Comparison of ENCODE assay signal across 1 cellular context in the genomic region with DNA sequence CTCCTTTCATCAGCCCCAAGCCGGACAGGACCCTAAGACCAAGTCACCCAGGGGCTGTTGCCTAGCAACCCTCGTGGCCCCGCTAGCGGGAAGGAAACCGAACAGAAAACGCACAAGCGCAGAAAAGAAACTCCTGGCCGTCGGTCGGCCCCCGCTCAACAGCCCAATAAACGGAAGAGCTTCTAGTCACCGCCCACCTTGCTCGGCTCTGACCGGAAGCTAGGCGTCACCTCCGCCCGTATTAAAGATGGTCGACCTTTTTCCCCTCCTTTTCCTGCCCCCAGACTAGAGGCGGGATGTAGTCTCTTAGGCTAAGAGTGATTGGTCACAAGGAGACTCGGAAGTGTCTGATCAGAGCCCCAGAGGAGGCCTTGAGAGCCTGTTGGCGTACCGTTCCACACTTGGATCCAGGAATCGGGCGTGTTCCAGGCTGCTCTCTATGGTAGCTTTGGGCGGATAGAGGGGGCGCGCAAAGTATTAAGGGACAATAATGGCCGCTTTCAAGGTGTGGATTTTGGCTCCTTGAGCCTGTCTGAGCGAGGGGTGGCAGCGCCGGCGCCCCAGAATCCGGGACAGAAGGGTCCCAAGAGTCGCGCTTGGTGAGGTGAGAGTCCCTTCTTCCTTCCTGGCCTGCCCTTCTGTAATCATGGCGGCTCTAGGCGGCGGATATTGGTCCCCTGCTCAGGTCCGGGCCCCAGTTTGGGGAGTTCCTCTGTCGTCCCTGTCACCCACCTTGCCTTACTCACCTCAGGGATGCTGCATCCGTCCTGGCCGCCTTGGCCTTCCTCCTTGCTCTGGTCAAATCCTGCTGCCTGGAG.
TF ChIP-seq lines count a peak whose summit lies in the region.

A gene (plus strand): TSS at position 400 of the 818 bp plus-strand sequence. CDS start 2,311 bp downstream, outside the sequence.
A gene (minus strand): TSS at position 173 of the 818 bp plus-strand sequence. CDS start 2,871 bp downstream, outside the sequence.

TF ChIP-seq in K562, 482 proteins besides CTCF, POLR2A, EP300 and RAD21 (continued from another document and continues in another):
- TF ChIP-seq, protein P1, sequence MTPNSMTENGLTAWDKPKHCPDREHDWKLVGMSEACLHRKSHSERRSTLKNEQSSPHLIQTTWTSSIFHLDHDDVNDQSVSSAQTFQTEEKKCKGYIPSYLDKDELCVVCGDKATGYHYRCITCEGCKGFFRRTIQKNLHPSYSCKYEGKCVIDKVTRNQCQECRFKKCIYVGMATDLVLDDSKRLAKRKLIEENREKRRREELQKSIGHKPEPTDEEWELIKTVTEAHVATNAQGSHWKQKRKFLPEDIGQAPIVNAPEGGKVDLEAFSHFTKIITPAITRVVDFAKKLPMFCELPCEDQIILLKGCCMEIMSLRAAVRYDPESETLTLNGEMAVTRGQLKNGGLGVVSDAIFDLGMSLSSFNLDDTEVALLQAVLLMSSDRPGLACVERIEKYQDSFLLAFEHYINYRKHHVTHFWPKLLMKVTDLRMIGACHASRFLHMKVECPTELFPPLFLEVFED (CRISPR knock-in tag; conservative IDR thresholded peaks at IDR 0.05), result 0 out of 2 replicates have a peak, but pooled peaks have one; percentile 53
- TF ChIP-seq, protein P2, sequence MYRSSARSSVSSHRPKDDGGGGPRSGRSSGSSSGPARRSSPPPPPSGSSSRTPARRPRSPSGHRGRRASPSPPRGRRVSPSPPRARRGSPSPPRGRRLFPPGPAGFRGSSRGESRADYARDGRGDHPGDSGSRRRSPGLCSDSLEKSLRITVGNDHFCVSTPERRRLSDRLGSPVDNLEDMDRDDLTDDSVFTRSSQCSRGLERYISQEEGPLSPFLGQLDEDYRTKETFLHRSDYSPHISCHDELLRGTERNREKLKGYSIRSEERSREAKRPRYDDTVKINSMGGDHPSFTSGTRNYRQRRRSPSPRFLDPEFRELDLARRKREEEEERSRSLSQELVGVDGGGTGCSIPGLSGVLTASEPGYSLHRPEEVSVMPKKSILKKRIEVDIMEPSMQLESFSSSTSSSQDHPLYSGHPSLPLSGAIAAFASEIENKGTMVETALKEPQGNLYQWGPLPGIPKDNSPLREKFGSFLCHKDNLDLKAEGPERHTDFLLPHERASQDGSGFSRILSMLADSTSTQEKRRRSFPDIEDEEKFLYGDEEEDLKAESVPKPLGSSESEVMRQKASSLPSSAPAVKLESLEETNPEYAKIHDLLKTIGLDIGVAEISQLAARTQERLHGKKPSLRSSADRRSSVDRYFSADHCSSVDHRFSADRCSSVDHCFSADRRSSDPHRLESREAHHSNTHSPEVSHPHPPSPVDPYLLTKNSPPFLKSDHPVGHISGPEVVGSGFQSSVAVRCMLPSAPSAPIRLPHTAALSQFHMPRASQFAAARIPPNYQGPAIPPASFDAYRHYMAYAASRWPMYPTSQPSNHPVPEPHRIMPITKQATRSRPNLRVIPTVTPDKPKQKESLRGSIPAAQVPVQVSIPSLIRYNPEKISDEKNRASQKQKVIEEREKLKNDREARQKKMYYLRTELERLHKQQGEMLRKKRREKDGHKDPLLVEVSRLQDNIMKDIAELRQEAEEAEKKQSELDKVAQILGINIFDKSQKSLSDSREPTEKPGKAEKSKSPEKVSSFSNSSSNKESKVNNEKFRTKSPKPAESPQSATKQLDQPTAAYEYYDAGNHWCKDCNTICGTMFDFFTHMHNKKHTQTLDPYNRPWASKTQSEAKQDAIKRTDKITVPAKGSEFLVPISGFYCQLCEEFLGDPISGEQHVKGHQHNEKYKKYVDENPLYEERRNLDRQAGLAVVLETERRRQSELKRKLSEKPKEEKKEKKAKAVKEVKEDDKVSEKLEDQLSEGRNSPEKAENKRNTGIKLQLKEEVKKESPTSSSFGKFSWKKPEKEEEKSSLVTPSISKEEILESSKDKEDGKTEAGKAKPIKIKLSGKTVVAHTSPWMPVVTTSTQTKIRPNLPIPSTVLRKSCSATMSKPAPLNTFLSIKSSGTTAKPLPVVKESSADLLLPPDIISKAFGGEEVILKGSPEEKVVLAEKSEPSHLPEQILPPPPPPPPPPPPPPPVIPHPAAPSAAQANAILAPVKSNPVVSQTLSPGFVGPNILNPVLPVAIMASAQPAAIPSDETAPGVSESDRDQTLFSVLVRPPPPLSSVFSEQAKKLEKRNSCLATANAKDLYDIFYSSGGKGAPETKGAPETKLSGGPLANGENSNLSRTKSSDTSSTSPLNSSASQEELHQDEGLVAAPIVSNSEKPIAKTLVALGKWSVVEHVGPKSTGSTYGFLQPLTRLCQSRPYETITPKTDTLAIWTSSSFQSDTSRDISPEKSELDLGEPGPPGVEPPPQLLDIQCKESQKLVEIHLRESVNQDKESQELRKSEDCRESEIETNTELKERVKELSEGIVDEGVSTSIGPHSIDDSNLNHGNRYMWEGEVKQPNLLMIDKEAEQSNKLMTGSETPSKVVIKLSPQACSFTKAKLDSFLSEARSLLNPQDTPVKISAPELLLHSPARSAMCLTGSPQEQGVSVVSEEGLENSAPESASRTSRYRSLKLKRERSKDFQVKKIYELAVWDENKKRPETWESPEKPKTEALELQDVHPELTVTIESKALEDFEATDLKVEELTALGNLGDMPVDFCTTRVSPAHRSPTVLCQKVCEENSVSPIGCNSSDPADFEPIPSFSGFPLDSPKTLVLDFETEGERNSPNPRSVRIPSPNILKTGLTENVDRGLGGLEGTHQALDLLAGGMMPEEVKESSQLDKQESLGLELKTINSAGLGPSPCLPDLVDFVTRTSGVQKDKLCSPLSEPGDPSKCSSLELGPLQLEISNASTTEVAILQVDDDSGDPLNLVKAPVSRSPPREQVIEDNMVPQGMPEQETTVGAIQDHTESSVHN (IDR thresholded peaks at IDR 0.05; ENCODE audit: borderline replicate concordance in 1 of 2, low read depth in 1 of 2), result no peak
- TF ChIP-seq CBFB (CRISPR knock-in tag; IDR thresholded peaks at IDR 0.05) (no peak), ZBTB7A (IDR thresholded peaks at IDR 0.05; ENCODE audit: borderline replicate concordance, control insufficient read depth, low read depth, low read length) (no peak), NFATC3 (IDR thresholded peaks at IDR 0.05) (no peak), KLF1 (tag; IDR thresholded peaks at IDR 0.05) (peak; percentile 62; the same call in 1 of the 2 replicates), ZBTB17 (CRISPR knock-in tag; IDR thresholded peaks at IDR 0.05) (no peak), TBP (optimal IDR thresholded peaks at IDR 0.05; ENCODE audit: low read depth, low read length) (peak; percentile 94), ELF4 (CRISPR knock-in tag; IDR thresholded peaks at IDR 0.05) (peak; percentile 62; the same call in 1 of the 2 replicates), KLF13 (tag; IDR thresholded peaks at IDR 0.05; ENCODE audit: borderline replicate concordance, low read depth) (no peak; the same call in 1 of the 2 replicates), NR2C1 (IDR thresholded peaks at IDR 0.05) (peak; percentile 89), NR2C1 (tag; IDR thresholded peaks at IDR 0.05) (peak; percentile 90), TAF7 (tag; IDR thresholded peaks at IDR 0.05) (peak; percentile 83), MBD2 (IDR thresholded peaks at IDR 0.05; ENCODE audit: borderline replicate concordance, low read depth) (peak; percentile 93), ZNF3 (CRISPR knock-in tag; IDR thresholded peaks at IDR 0.05) (no peak), SRSF1 (IDR thresholded peaks at IDR 0.05; ENCODE audit: low read depth, low read length) (no peak), SUPT5H (IDR thresholded peaks at IDR 0.05) (peak; percentile 87), ZNF644 (tag; IDR thresholded peaks at IDR 0.05; ENCODE audit: low read depth) (0 out of 2 replicates have a peak, but pooled peaks have one; percentile 45), SP2 (IDR thresholded peaks at IDR 0.05; ENCODE audit: extremely low read depth, low read depth, low read length, poor library complexity, severe bottlenecking) (peak; percentile 82), ZNF589 (CRISPR knock-in tag; IDR thresholded peaks at IDR 0.05; ENCODE audit: low read depth) (0 out of 2 replicates have a peak, but pooled peaks have one; percentile 29), CTBP1 (IDR thresholded peaks at IDR 0.05; ENCODE audit: borderline replicate concordance) (0 out of 2 replicates have a peak, but pooled peaks have one; percentile 30)
- TF ChIP-seq, protein P3, sequence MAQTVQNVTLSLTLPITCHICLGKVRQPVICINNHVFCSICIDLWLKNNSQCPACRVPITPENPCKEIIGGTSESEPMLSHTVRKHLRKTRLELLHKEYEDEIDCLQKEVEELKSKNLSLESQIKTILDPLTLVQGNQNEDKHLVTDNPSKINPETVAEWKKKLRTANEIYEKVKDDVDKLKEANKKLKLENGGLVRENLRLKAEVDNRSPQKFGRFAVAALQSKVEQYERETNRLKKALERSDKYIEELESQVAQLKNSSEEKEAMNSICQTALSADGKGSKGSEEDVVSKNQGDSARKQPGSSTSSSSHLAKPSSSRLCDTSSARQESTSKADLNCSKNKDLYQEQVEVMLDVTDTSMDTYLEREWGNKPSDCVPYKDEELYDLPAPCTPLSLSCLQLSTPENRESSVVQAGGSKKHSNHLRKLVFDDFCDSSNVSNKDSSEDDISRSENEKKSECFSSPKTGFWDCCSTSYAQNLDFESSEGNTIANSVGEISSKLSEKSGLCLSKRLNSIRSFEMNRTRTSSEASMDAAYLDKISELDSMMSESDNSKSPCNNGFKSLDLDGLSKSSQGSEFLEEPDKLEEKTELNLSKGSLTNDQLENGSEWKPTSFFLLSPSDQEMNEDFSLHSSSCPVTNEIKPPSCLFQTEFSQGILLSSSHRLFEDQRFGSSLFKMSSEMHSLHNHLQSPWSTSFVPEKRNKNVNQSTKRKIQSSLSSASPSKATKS (CRISPR knock-in tag; IDR thresholded peaks at IDR 0.05), result no peak
- TF ChIP-seq, protein P4, sequence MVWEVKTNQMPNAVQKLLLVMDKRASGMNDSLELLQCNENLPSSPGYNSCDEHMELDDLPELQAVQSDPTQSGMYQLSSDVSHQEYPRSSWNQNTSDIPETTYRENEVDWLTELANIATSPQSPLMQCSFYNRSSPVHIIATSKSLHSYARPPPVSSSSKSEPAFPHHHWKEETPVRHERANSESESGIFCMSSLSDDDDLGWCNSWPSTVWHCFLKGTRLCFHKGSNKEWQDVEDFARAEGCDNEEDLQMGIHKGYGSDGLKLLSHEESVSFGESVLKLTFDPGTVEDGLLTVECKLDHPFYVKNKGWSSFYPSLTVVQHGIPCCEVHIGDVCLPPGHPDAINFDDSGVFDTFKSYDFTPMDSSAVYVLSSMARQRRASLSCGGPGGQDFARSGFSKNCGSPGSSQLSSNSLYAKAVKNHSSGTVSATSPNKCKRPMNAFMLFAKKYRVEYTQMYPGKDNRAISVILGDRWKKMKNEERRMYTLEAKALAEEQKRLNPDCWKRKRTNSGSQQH (CRISPR knock-in tag; IDR thresholded peaks at IDR 0.05), result no peak
- TF ChIP-seq, protein P5, sequence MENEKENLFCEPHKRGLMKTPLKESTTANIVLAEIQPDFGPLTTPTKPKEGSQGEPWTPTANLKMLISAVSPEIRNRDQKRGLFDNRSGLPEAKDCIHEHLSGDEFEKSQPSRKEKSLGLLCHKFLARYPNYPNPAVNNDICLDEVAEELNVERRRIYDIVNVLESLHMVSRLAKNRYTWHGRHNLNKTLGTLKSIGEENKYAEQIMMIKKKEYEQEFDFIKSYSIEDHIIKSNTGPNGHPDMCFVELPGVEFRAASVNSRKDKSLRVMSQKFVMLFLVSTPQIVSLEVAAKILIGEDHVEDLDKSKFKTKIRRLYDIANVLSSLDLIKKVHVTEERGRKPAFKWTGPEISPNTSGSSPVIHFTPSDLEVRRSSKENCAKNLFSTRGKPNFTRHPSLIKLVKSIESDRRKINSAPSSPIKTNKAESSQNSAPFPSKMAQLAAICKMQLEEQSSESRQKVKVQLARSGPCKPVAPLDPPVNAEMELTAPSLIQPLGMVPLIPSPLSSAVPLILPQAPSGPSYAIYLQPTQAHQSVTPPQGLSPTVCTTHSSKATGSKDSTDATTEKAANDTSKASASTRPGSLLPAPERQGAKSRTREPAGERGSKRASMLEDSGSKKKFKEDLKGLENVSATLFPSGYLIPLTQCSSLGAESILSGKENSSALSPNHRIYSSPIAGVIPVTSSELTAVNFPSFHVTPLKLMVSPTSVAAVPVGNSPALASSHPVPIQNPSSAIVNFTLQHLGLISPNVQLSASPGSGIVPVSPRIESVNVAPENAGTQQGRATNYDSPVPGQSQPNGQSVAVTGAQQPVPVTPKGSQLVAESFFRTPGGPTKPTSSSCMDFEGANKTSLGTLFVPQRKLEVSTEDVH (IDR thresholded peaks at IDR 0.05; ENCODE audit: low read depth, partially characterized antibody), result peak; percentile 96
- TF ChIP-seq, protein P6, sequence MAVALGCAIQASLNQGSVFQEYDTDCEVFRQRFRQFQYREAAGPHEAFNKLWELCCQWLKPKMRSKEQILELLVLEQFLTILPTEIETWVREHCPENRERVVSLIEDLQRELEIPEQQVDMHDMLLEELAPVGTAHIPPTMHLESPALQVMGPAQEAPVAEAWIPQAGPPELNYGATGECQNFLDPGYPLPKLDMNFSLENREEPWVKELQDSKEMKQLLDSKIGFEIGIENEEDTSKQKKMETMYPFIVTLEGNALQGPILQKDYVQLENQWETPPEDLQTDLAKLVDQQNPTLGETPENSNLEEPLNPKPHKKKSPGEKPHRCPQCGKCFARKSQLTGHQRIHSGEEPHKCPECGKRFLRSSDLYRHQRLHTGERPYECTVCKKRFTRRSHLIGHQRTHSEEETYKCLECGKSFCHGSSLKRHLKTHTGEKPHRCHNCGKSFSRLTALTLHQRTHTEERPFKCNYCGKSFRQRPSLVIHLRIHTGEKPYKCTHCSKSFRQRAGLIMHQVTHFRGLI (CRISPR knock-in tag; IDR thresholded peaks at IDR 0.05), result no peak
- TF ChIP-seq, protein P7, sequence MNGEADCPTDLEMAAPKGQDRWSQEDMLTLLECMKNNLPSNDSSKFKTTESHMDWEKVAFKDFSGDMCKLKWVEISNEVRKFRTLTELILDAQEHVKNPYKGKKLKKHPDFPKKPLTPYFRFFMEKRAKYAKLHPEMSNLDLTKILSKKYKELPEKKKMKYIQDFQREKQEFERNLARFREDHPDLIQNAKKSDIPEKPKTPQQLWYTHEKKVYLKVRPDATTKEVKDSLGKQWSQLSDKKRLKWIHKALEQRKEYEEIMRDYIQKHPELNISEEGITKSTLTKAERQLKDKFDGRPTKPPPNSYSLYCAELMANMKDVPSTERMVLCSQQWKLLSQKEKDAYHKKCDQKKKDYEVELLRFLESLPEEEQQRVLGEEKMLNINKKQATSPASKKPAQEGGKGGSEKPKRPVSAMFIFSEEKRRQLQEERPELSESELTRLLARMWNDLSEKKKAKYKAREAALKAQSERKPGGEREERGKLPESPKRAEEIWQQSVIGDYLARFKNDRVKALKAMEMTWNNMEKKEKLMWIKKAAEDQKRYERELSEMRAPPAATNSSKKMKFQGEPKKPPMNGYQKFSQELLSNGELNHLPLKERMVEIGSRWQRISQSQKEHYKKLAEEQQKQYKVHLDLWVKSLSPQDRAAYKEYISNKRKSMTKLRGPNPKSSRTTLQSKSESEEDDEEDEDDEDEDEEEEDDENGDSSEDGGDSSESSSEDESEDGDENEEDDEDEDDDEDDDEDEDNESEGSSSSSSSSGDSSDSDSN (IDR thresholded peaks at IDR 0.05; ENCODE audit: borderline replicate concordance in 1 of 2, low read depth in 2 of 2, low read length in 2 of 2), result 0 out of 4 replicates have a peak, but pooled peaks of 1 of the 2 experiments have one; percentile 22
